2 cellular contexts compared by ENCODE assay signal in the genomic region with DNA sequence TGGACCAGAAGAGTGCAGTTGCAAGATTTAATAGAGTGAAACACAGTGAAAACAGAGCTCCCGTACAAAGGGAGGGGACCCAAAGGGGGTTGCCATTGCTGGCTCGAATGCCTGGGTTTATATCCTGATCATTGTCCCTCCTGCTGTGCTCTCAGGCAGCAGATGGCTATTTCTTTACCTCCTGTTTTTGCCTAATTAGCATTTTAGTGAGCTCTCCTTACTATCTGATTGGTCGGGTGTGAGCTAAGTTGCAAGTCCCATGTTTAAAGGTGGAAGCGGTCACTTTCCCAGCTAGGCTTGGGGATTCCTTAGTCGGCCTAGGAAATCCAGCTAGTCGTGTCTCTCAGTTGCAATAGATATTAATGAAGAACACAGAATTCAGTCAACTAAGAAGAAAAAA. TPM values are rescaled to one million over a fixed set of nuclear protein-coding genes. Genes with fewer than 3 reads are reported as not detected.
"Had no signal": no experiment of that assay in that cellular context is flagged by ENCODE, and none has a peak within 500 bp of the region (broad histone marks: within the 10 kb centered on the region; RNA-seq: fewer than 3 reads in every experiment).

No MANE protein-coding gene starts in this region.

RNA-seq across cellular contexts. Expression of a gene that starts 5.6 kb away (rescaled TPM):
- total RNA-seq: LHCN-M2, MCF 10A had no signal
